Comparison of ENCODE assay signal across 21 cellular contexts in the genomic region with DNA sequence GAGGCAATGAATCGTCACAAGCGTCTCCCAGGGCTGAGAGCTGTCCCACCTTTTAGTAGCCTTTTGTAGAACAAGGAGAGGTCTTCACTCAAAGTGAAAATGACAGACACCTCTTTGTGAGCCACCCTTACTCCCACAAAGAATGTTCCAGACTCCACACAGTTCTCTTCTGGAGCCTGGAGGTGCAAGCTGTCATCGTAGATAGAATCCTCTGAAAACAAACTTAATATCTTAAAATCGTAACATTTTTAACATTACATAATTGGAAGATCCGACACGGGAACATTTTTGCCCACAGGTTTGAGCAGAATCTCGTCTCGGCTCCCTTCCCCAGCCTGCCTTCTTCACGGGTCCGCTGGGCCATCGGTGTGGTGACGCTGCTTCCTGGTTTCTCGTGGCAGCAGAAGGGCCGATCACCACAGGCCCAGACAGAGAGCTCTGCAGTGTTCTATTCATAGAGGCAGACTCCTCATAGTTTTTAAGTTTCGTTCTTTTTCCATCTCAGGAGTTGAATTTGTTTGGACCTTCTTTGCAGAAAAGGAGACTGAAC.
"Had no signal": no experiment of that assay in that cellular context is flagged by ENCODE, and none has a peak within 500 bp of the region (broad histone marks: within the 10 kb centered on the region; RNA-seq: fewer than 3 reads in every experiment).

No MANE protein-coding gene starts in this region.

- H3K9me3 Mint-ChIP-seq: dendritic cell treated with granulocyte-macrophage colony-stimulating factor and Interleukin-4, amounts not matched to agents 40 ng/mL and 50 ng/mL, for 4 days; memory B cell; naive thymus-derived CD4-positive, alpha-beta T cell; nephron; stimulated activated effector memory CD8-positive, alpha-beta T cell treated with anti-CD3 and anti-CD28 coated beads, Interleukin-12 subunit alpha, Interleukin-12 subunit beta, amount 100 ng/mL, for 72 hours had no signal

- DNase-seq: colonic mucosa; effector CD8-positive, alpha-beta T cell; foreskin melanocyte; naive thymus-derived CD4-positive, alpha-beta T cell; right cardiac atrium; stimulated activated CD4-positive, alpha-beta T cell treated with anti-CD3 and anti-CD28 coated beads, Interleukin-2, amount 100 ng/mL, for 24 hours; stimulated activated CD4-positive, alpha-beta T cell treated with anti-CD3 and anti-CD28 coated beads, Interleukin-4, amount 100 ng/mL, for 24 hours; stimulated activated naive CD4-positive, alpha-beta T cell treated with Interleukin-2 at 50 U/mL for 16 hours; thyroid gland; trophoblast cell had no signal

- H3K27ac ChIP-seq: colonic mucosa, prostate gland, sigmoid colon, suprapubic skin, thyroid gland, vagina had no signal

- H3K4me3 Mint-ChIP-seq: dendritic cell treated with granulocyte-macrophage colony-stimulating factor and Interleukin-4, amounts not matched to agents 40 ng/mL and 50 ng/mL, for 4 days; memory B cell; naive thymus-derived CD4-positive, alpha-beta T cell; nephron; stimulated activated effector memory CD8-positive, alpha-beta T cell treated with anti-CD3 and anti-CD28 coated beads, Interleukin-12 subunit alpha, Interleukin-12 subunit beta, amount 100 ng/mL, for 72 hours had no signal

- H3K27ac Mint-ChIP-seq: dendritic cell treated with granulocyte-macrophage colony-stimulating factor and Interleukin-4, amounts not matched to agents 40 ng/mL and 50 ng/mL, for 4 days; memory B cell; nephron; stimulated activated effector memory CD8-positive, alpha-beta T cell treated with anti-CD3 and anti-CD28 coated beads, Interleukin-12 subunit alpha, Interleukin-12 subunit beta, amount 100 ng/mL, for 72 hours had no signal

- H3K27me3 Mint-ChIP-seq: dendritic cell treated with granulocyte-macrophage colony-stimulating factor and Interleukin-4, amounts not matched to agents 40 ng/mL and 50 ng/mL, for 4 days; memory B cell; naive thymus-derived CD4-positive, alpha-beta T cell had no signal

- H3K4me1 Mint-ChIP-seq: memory B cell; naive thymus-derived CD4-positive, alpha-beta T cell; nephron had no signal

- H3K4me3 ChIP-seq: colonic mucosa, esophagus muscularis mucosa, lung, mucosa of descending colon, prostate gland, sigmoid colon, suprapubic skin, thyroid gland, vagina had no signal

- H3K4me1 ChIP-seq: colonic mucosa, prostate gland, suprapubic skin, thyroid gland, vagina had no signal

- H3K27me3 ChIP-seq: colonic mucosa, esophagus muscularis mucosa, sigmoid colon, suprapubic skin, thyroid gland, vagina had no signal

- H3K36me3 ChIP-seq: colonic mucosa had no signal

- H3K9me3 ChIP-seq: colonic mucosa, esophagus muscularis mucosa, mucosa of descending colon, prostate gland, sigmoid colon, suprapubic skin, thyroid gland, vagina had no signal

- H3K36me3 Mint-ChIP-seq: stimulated activated effector memory CD8-positive, alpha-beta T cell treated with anti-CD3 and anti-CD28 coated beads, Interleukin-12 subunit alpha, Interleukin-12 subunit beta, amount 100 ng/mL, for 72 hours had no signal
